ENCODE assay signal across 20 cellular contexts in genomic region chr6:47264775-47265184, GRCh38. TPM values are rescaled to one million over a fixed set of nuclear protein-coding genes. Genes with fewer than 3 reads are reported as not detected.
"Had no signal": no experiment of that assay in that cellular context is flagged by ENCODE, and none has a peak within 500 bp of the region (broad histone marks: within the 10 kb centered on the region; RNA-seq: fewer than 3 reads in every experiment).

No MANE protein-coding gene starts in this region.

- H3K36me3 Mint-ChIP-seq: naive thymus-derived CD8-positive, alpha-beta T cell; stimulated activated memory B cell treated with anti-CD40 and anti-IgM and Interleukin-4, amounts not matched to agents 10 μg/mL and 1 μg/mL and 100 μg/mL, for 72 hours had no signal

- H3K4me3 ChIP-seq: esophagus squamous epithelium, hepatocyte, lower lobe of right lung, mucosa of descending colon, spleen, upper lobe of left lung had no signal

- ATAC-seq: lower lobe of right lung; mucosa of descending colon; naive thymus-derived CD8-positive, alpha-beta T cell; sciatic nerve; stimulated activated memory B cell treated with anti-CD40 and anti-IgM and Interleukin-4, amounts not matched to agents 10 μg/mL and 1 μg/mL and 100 μg/mL, for 72 hours had no signal

- H3K36me3 ChIP-seq: lower lobe of right lung, spleen, upper lobe of left lung had no signal

- H3K9me3 Mint-ChIP-seq: activated B cell treated with CpG ODN at 0.5 μM for 24 hours; brain; dendritic cell treated with granulocyte-macrophage colony-stimulating factor and Interleukin-4, amounts not matched to agents 40 ng/mL and 50 ng/mL, for 4 days; naive thymus-derived CD8-positive, alpha-beta T cell; stimulated activated memory B cell treated with anti-CD40 and anti-IgM and Interleukin-4, amounts not matched to agents 10 μg/mL and 1 μg/mL and 100 μg/mL, for 72 hours had no signal

- H3K27ac Mint-ChIP-seq: activated B cell treated with CpG ODN at 0.5 μM for 24 hours; brain; dendritic cell treated with granulocyte-macrophage colony-stimulating factor and Interleukin-4, amounts not matched to agents 40 ng/mL and 50 ng/mL, for 4 days; naive thymus-derived CD8-positive, alpha-beta T cell; stimulated activated memory B cell treated with anti-CD40 and anti-IgM and Interleukin-4, amounts not matched to agents 10 μg/mL and 1 μg/mL and 100 μg/mL, for 72 hours had no signal

- H2AFZ ChIP-seq: hepatocyte had no signal

- H3K4me1 Mint-ChIP-seq: activated B cell treated with CpG ODN at 0.5 μM for 24 hours; naive thymus-derived CD8-positive, alpha-beta T cell; stimulated activated memory B cell treated with anti-CD40 and anti-IgM and Interleukin-4, amounts not matched to agents 10 μg/mL and 1 μg/mL and 100 μg/mL, for 72 hours had no signal

- H3K4me2 ChIP-seq: hepatocyte had no signal

- DNase-seq: activated B cell treated with CpG ODN at 0.5 μM for 24 hours; activated CD4-positive, alpha-beta T cell treated with anti-CD3 and anti-CD28 coated beads, Interleukin-2, amount 50 U/mL, for 1 hour; activated naive CD4-positive, alpha-beta T cell treated with anti-CD3 and anti-CD28 coated beads, Interleukin-2, amount 50 U/mL, for 16 hours; amniotic stem cell; cerebellar nuclear complex; esophagus squamous epithelium; lower lobe of right lung; mucosa of descending colon; naive thymus-derived CD8-positive, alpha-beta T cell; posterior cingulate gyrus; spleen; stimulated activated CD4-positive, alpha-beta T cell treated with anti-CD3 and anti-CD28 coated beads, Interleukin-1b, Interleukin-23, amount 100 ng/mL, for 48 hours; substantia nigra; T-helper 2 cell; upper lobe of left lung had no signal

- H3K27ac ChIP-seq: esophagus squamous epithelium, hepatocyte, lower lobe of right lung, spleen, upper lobe of left lung had no signal

- H3K9me3 ChIP-seq: esophagus squamous epithelium, lower lobe of right lung, mucosa of descending colon, spleen, upper lobe of left lung had no signal

- H3K4me3 Mint-ChIP-seq: activated B cell treated with CpG ODN at 0.5 μM for 24 hours; brain; dendritic cell treated with granulocyte-macrophage colony-stimulating factor and Interleukin-4, amounts not matched to agents 40 ng/mL and 50 ng/mL, for 4 days; naive thymus-derived CD8-positive, alpha-beta T cell; stimulated activated memory B cell treated with anti-CD40 and anti-IgM and Interleukin-4, amounts not matched to agents 10 μg/mL and 1 μg/mL and 100 μg/mL, for 72 hours had no signal

- H3K27me3 ChIP-seq: esophagus squamous epithelium, hepatocyte, spleen, upper lobe of left lung had no signal

- H3K27me3 Mint-ChIP-seq: activated B cell treated with CpG ODN at 0.5 μM for 24 hours; stimulated activated memory B cell treated with anti-CD40 and anti-IgM and Interleukin-4, amounts not matched to agents 10 μg/mL and 1 μg/mL and 100 μg/mL, for 72 hours had no signal

- H3K4me1 ChIP-seq: esophagus squamous epithelium, spleen, upper lobe of left lung had no signal

RNA-seq across cellular contexts. Expression of gene TNFRSF21, which starts 44.9 kb away (rescaled TPM):
- polyA plus RNA-seq: naive thymus-derived CD8-positive, alpha-beta T cell had no signal
